In genomic region chr1:222643937-222644648, GRCh38 we compare ENCODE assay signal across 1 cellular context.
TF ChIP-seq lines count a peak whose summit lies in the region.

No MANE protein-coding gene starts in this region.

TF ChIP-seq in HepG2, 621 proteins besides CTCF, POLR2A, EP300 and RAD21 (continued from another document and continues in another):
- TF ChIP-seq ARID4A (CRISPR knock-in tag; IDR thresholded peaks at IDR 0.05; ENCODE audit: borderline replicate concordance) (peak; percentile 97), NFKBIZ (CRISPR knock-in tag; IDR thresholded peaks at IDR 0.05) (0 out of 2 replicates have a peak, but pooled peaks have one; percentile 46), TCF12 (IDR thresholded peaks at IDR 0.05) (no peak), TCF12 (CRISPR knock-in tag; IDR thresholded peaks at IDR 0.05) (no peak), ASH2L (IDR thresholded peaks at IDR 0.05; ENCODE audit: insufficient read length, low read depth, low read length) (peak; percentile 91), ZNF34 (CRISPR knock-in tag; IDR thresholded peaks at IDR 0.05; ENCODE audit: borderline replicate concordance) (no peak), ZNF766 (CRISPR knock-in tag; IDR thresholded peaks at IDR 0.05; ENCODE audit: borderline replicate concordance) (peak; percentile 75; the same call in 1 of the 2 replicates), ZNF792 (CRISPR knock-in tag; IDR thresholded peaks at IDR 0.05) (peak; percentile 56; the same call in 1 of the 2 replicates), MED13 (CRISPR knock-in tag; IDR thresholded peaks at IDR 0.05) (no peak; the same call in 1 of the 2 replicates), MEIS1 (CRISPR knock-in tag; IDR thresholded peaks at IDR 0.05; ENCODE audit: borderline replicate concordance) (0 out of 2 replicates have a peak, but pooled peaks have one; percentile 77), PITX1 (CRISPR knock-in tag; IDR thresholded peaks at IDR 0.05) (peak; percentile 85), ARHGAP35 (CRISPR knock-in tag; IDR thresholded peaks at IDR 0.05; ENCODE audit: borderline replicate concordance) (no peak; the same call in 1 of the 2 replicates), ZNF614 (CRISPR knock-in tag; IDR thresholded peaks at IDR 0.05; ENCODE audit: borderline replicate concordance) (no peak), ZNF800 (CRISPR knock-in tag; IDR thresholded peaks at IDR 0.05) (peak; percentile 78; the same call in 1 of the 2 replicates), ERF (CRISPR knock-in tag; IDR thresholded peaks at IDR 0.05) (peak; percentile 76), JUNB (CRISPR knock-in tag; IDR thresholded peaks at IDR 0.05; ENCODE audit: borderline replicate concordance) (no peak), TGIF2 (CRISPR knock-in tag; IDR thresholded peaks at IDR 0.05) (peak; percentile 77; the same call in 1 of the 2 replicates), ZFX (CRISPR knock-in tag; IDR thresholded peaks at IDR 0.05; ENCODE audit: low read depth) (peak; percentile 82), NCOA5 (CRISPR knock-in tag; IDR thresholded peaks at IDR 0.05) (no peak), NFATC3 (CRISPR knock-in tag; IDR thresholded peaks at IDR 0.05) (no peak), ZSCAN5A (CRISPR knock-in tag; IDR thresholded peaks at IDR 0.05; ENCODE audit: borderline replicate concordance) (peak; percentile 31; the same call in 1 of the 2 replicates), HNRNPL (IDR thresholded peaks at IDR 0.05; ENCODE audit: low read depth, low read length) (no peak), XBP1 (CRISPR knock-in tag; IDR thresholded peaks at IDR 0.05) (peak; percentile 86; the same call in 1 of the 2 replicates), ZNF337 (CRISPR knock-in tag; IDR thresholded peaks at IDR 0.05; ENCODE audit: borderline replicate concordance, low read depth) (0 out of 2 replicates have a peak, but pooled peaks have one; percentile 21), DMAP1 (CRISPR knock-in tag; IDR thresholded peaks at IDR 0.05) (peak; percentile 95), SRSF1 (optimal IDR thresholded peaks at IDR 0.05; ENCODE audit: low read depth, low read length) (peak; percentile 64), ZBTB20 (CRISPR knock-in tag; IDR thresholded peaks at IDR 0.05; ENCODE audit: borderline replicate concordance, low read depth) (no peak; the same call in 1 of the 2 replicates), PCBP1 (IDR thresholded peaks at IDR 0.05; ENCODE audit: borderline replicate concordance, low read depth, low read length) (0 out of 2 replicates have a peak, but pooled peaks have one; percentile 88), POGZ (CRISPR knock-in tag; IDR thresholded peaks at IDR 0.05) (peak; percentile 98), ZNF776 (CRISPR knock-in tag; IDR thresholded peaks at IDR 0.05) (no peak), ZNF256 (CRISPR knock-in tag; conservative IDR thresholded peaks at IDR 0.05) (0 out of 2 replicates have a peak, but pooled peaks have one; percentile 25), ELK4 (CRISPR knock-in tag; IDR thresholded peaks at IDR 0.05; ENCODE audit: borderline replicate concordance) (no peak), ATF2 (CRISPR knock-in tag; IDR thresholded peaks at IDR 0.05) (peak; percentile 84)
- TF ChIP-seq, protein P1, sequence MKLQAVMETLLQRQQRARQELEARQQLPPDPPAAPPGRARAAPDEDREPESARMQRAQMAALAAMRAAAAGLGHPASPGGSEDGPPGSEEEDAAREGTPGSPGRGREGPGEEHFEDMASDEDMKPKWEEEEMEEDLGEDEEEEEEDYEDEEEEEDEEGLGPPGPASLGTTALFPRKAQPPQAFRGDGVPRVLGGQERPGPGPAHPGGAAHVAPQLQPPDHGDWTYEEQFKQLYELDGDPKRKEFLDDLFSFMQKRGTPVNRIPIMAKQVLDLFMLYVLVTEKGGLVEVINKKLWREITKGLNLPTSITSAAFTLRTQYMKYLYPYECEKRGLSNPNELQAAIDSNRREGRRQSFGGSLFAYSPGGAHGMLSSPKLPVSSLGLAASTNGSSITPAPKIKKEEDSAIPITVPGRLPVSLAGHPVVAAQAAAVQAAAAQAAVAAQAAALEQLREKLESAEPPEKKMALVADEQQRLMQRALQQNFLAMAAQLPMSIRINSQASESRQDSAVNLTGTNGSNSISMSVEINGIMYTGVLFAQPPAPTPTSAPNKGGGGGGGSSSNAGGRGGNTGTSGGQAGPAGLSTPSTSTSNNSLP (IDR thresholded peaks at IDR 0.05; ENCODE audit: low read depth, low read length): peak; percentile 88
- TF ChIP-seq, protein P2, sequence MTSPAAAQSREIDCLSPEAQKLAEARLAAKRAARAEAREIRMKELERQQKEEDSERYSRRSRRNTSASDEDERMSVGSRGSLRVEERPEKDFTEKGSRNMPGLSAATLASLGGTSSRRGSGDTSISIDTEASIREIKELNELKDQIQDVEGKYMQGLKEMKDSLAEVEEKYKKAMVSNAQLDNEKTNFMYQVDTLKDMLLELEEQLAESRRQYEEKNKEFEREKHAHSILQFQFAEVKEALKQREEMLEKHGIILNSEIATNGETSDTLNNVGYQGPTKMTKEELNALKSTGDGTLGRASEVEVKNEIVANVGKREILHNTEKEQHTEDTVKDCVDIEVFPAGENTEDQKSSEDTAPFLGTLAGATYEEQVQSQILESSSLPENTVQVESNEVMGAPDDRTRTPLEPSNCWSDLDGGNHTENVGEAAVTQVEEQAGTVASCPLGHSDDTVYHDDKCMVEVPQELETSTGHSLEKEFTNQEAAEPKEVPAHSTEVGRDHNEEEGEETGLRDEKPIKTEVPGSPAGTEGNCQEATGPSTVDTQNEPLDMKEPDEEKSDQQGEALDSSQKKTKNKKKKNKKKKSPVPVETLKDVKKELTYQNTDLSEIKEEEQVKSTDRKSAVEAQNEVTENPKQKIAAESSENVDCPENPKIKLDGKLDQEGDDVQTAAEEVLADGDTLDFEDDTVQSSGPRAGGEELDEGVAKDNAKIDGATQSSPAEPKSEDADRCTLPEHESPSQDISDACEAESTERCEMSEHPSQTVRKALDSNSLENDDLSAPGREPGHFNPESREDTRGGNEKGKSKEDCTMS (CRISPR knock-in tag; conservative IDR thresholded peaks at IDR 0.05): no peak
- TF ChIP-seq, protein P3, sequence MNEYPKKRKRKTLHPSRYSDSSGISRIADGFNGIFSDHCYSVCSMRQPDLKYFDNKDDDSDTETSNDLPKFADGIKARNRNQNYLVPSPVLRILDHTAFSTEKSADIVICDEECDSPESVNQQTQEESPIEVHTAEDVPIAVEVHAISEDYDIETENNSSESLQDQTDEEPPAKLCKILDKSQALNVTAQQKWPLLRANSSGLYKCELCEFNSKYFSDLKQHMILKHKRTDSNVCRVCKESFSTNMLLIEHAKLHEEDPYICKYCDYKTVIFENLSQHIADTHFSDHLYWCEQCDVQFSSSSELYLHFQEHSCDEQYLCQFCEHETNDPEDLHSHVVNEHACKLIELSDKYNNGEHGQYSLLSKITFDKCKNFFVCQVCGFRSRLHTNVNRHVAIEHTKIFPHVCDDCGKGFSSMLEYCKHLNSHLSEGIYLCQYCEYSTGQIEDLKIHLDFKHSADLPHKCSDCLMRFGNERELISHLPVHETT (CRISPR knock-in tag; conservative IDR thresholded peaks at IDR 0.05): no peak; the same call in 1 of the 2 replicates
- TF ChIP-seq, protein P4, sequence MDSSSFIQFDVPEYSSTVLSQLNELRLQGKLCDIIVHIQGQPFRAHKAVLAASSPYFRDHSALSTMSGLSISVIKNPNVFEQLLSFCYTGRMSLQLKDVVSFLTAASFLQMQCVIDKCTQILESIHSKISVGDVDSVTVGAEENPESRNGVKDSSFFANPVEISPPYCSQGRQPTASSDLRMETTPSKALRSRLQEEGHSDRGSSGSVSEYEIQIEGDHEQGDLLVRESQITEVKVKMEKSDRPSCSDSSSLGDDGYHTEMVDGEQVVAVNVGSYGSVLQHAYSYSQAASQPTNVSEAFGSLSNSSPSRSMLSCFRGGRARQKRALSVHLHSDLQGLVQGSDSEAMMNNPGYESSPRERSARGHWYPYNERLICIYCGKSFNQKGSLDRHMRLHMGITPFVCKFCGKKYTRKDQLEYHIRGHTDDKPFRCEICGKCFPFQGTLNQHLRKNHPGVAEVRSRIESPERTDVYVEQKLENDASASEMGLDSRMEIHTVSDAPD (CRISPR knock-in tag; IDR thresholded peaks at IDR 0.05): peak; percentile 51; the same call in 1 of the 2 replicates
